24 cellular contexts compared by ENCODE assay signal in genomic region chr3:175890056-175890455, GRCh38.
"Had no signal": no experiment of that assay in that cellular context is flagged by ENCODE, and none has a peak within 500 bp of the region (broad histone marks: within the 10 kb centered on the region; RNA-seq: fewer than 3 reads in every experiment).

No MANE protein-coding gene starts in this region.

- ATAC-seq: gastroesophageal sphincter; heart left ventricle; left colon; left lung; left ventricle myocardium superior; lower lobe of right lung; mucosa of descending colon; naive thymus-derived CD8-positive, alpha-beta T cell had no signal

- DNase-seq: dermis blood vessel endothelial cell; dorsolateral prefrontal cortex; effector CD4-positive, alpha-beta T cell; effector memory CD4-positive, alpha-beta T cell; foreskin fibroblast; foreskin melanocyte; heart left ventricle; hypothalamus; immature natural killer cell; islet precursor cell; kidney; kidney glomerular epithelial cell; left colon; left lung; left ventricle myocardium superior; lower lobe of right lung; mesenchymal stem cell; mucosa of descending colon; naive B cell; naive thymus-derived CD8-positive, alpha-beta T cell had no signal

- H3K36me3 ChIP-seq: esophagus muscularis mucosa, gastroesophageal sphincter, heart left ventricle, left lung, lower lobe of right lung had no signal

- H3K4me3 ChIP-seq: coronary artery, dorsolateral prefrontal cortex, esophagus muscularis mucosa, gastroesophageal sphincter, heart left ventricle, hepatocyte, left lung, lower lobe of right lung, mucosa of descending colon had no signal

- H3K27me3 ChIP-seq: esophagus muscularis mucosa, gastroesophageal sphincter, heart left ventricle, hepatocyte, left lung had no signal

- H3K4me1 ChIP-seq: esophagus muscularis mucosa, gastroesophageal sphincter, heart left ventricle, left lung, lower lobe of right lung had no signal

- H3K27ac ChIP-seq: coronary artery, dorsolateral prefrontal cortex, esophagus muscularis mucosa, gastroesophageal sphincter, heart left ventricle, hepatocyte, left lung, lower lobe of right lung had no signal

- H3K9me3 ChIP-seq: esophagus muscularis mucosa, lower lobe of right lung, mucosa of descending colon had no signal
